18 cellular contexts compared by ENCODE assay signal in the genomic region with DNA sequence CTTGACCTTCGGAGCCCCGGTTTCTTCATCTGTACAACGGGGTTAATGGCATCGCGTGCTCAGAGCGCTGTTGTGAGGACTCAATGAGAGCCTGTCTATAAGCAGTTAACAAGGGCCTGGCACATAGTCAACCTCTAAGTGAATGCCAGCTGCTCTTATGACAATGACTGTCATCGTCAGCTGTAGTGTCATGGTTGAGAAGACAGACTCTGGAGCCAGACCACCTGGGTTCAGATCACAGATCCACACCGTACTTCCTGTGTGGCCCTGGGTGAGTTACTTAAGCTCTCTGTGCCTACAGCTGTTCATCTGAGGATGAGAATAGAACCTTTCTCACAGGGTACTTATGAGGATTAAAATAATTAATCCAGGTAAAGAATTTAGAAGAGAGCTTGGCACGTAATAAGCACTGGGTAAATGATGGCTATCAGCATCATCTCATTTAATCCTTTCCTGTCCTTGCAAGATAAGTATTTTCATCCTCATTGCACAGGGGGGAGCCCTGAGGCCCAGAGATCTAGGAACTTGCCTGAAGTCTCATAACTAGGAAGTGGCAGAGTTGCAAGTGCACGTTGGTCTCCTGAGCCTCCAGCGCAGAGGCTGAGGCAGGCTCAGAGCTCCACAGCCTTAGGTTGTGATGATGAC.
DNase-seq lines count a peak whose midpoint lies in the region; ATAC-seq lines count a peak whose summit lies in the region.
"Had no signal": no experiment of that assay in that cellular context is flagged by ENCODE, and none has a peak within 500 bp of the region (broad histone marks: within the 10 kb centered on the region; RNA-seq: fewer than 3 reads in every experiment).

No MANE protein-coding gene starts in this region.

- intact Hi-C loops in activated T-helper 1 cell treated with anti-CD3 and anti-CD28 coated beads, Interleukin-12 subunit alpha, Interleukin-12 subunit beta, Interleukin-2, Interleukin-4 antibody, amounts not matched to agents 30 ng/mL and 10 ng/mL and 1 ng/mL, durations not matched to agents 14 hours and 24 hours and 36 hours (cut with micrococcal nuclease): loop anchor here (10.0 kb wide), 1 partner anchor 615 kb away; no protein-coding TSS in a partner anchor

- no peaks in the 10 kb centered on the region for H3K4me1 Mint-ChIP-seq in memory B cell
- H3K4me1 Mint-ChIP-seq in activated T-helper 1 cell treated with anti-CD3 and anti-CD28 coated beads, Interleukin-12 subunit alpha, Interleukin-12 subunit beta, Interleukin-2, Interleukin-4 antibody, amounts not matched to agents 30 ng/mL and 10 ng/mL and 1 ng/mL, durations not matched to agents 14 hours and 24 hours and 36 hours (ENCODE audit: low read depth): peaks cover 41% of the 10 kb centered on the region
- H3K4me1 Mint-ChIP-seq: CD8-positive, alpha-beta memory T cell had no signal

- H3K9me3 Mint-ChIP-seq in memory B cell: peaks cover 4% of the 10 kb centered on the region
- peaks cover 10% of the 10 kb centered on the region for H3K9me3 Mint-ChIP-seq in activated T-helper 1 cell treated with anti-CD3 and anti-CD28 coated beads, Interleukin-12 subunit alpha, Interleukin-12 subunit beta, Interleukin-2, Interleukin-4 antibody, amounts not matched to agents 30 ng/mL and 10 ng/mL and 1 ng/mL, durations not matched to agents 14 hours and 24 hours and 36 hours

- peaks cover 9% of the 10 kb centered on the region for H3K36me3 Mint-ChIP-seq in memory B cell
- peaks cover 3% of the 10 kb centered on the region for H3K36me3 Mint-ChIP-seq in activated T-helper 1 cell treated with anti-CD3 and anti-CD28 coated beads, Interleukin-12 subunit alpha, Interleukin-12 subunit beta, Interleukin-2, Interleukin-4 antibody, amounts not matched to agents 30 ng/mL and 10 ng/mL and 1 ng/mL, durations not matched to agents 14 hours and 24 hours and 36 hours (ENCODE audit: low read depth)
- H3K36me3 Mint-ChIP-seq: CD8-positive, alpha-beta memory T cell had no signal

- no peak overlapping the region for H3K4me3 Mint-ChIP-seq in memory B cell
- H3K4me3 Mint-ChIP-seq in activated T-helper 1 cell treated with anti-CD3 and anti-CD28 coated beads, Interleukin-12 subunit alpha, Interleukin-12 subunit beta, Interleukin-2, Interleukin-4 antibody, amounts not matched to agents 30 ng/mL and 10 ng/mL and 1 ng/mL, durations not matched to agents 14 hours and 24 hours and 36 hours: no peak overlapping the region
- H3K4me3 Mint-ChIP-seq: CD8-positive, alpha-beta memory T cell; naive thymus-derived CD4-positive, alpha-beta T cell had no signal

- H3K27me3 Mint-ChIP-seq in memory B cell: peaks cover 12% of the 10 kb centered on the region
- peaks cover 20% of the 10 kb centered on the region for H3K27me3 Mint-ChIP-seq in activated T-helper 1 cell treated with anti-CD3 and anti-CD28 coated beads, Interleukin-12 subunit alpha, Interleukin-12 subunit beta, Interleukin-2, Interleukin-4 antibody, amounts not matched to agents 30 ng/mL and 10 ng/mL and 1 ng/mL, durations not matched to agents 14 hours and 24 hours and 36 hours (ENCODE audit: insufficient read depth)

- DNase-seq in DMS153 treated with DMSO at 0.1 percent for 48 hours (lab: John Stamatoyannopoulos, UW; ENCODE audit: unreplicated experiment) (peak; percentile 6), NCI-H1105 treated with DMSO at 0.1 percent for 48 hours (lab: John Stamatoyannopoulos, UW) (peak; percentile 46), NCI-H82 treated with DMSO at 0.1 percent for 48 hours (lab: John Stamatoyannopoulos, UW; ENCODE audit: unreplicated experiment) (peak; percentile 82), memory B cell (ENCODE audit: low spot score in 2 of 2) (no peak), dermis blood vessel endothelial cell (no peak), EL (no peak)
- no peak for DNase-seq in activated T-helper 1 cell treated with anti-CD3 and anti-CD28 coated beads, Interleukin-12 subunit alpha, Interleukin-12 subunit beta, Interleukin-2, Interleukin-4 antibody, amounts not matched to agents 30 ng/mL and 10 ng/mL and 1 ng/mL, durations not matched to agents 14 hours and 24 hours and 36 hours (ENCODE audit: low spot score)
- DNase-seq: activated CD4-positive, alpha-beta T cell treated with anti-CD3 and anti-CD28 coated beads, Interleukin-2, amount 50 U/mL, for 4 hours; activated T-cell treated with anti-CD3 and anti-CD28 coated beads for 4 hours; CD8-positive, alpha-beta memory T cell; GDM1; HCEC 1CT; naive thymus-derived CD4-positive, alpha-beta T cell; NCI-H1436; stimulated activated CD4-positive, alpha-beta T cell treated with anti-CD3 and anti-CD28 coated beads, Interleukin-2, amount 100 ng/mL, for 48 hours had no signal

- H3K27ac Mint-ChIP-seq in memory B cell: no peak overlapping the region
- H3K27ac Mint-ChIP-seq in activated T-helper 1 cell treated with anti-CD3 and anti-CD28 coated beads, Interleukin-12 subunit alpha, Interleukin-12 subunit beta, Interleukin-2, Interleukin-4 antibody, amounts not matched to agents 30 ng/mL and 10 ng/mL and 1 ng/mL, durations not matched to agents 14 hours and 24 hours and 36 hours: no peak overlapping the region
- H3K27ac Mint-ChIP-seq: activated naive CD4-positive, alpha-beta T cell treated with anti-CD3 and anti-CD28 coated beads, Interleukin-2, amount 50 U/mL, for 72 hours; CD8-positive, alpha-beta memory T cell; naive thymus-derived CD4-positive, alpha-beta T cell had no signal

- peak; percentile 17 for ATAC-seq in memory B cell (ENCODE audit: low read depth)
- ATAC-seq in GM19467 (IDR thresholded peaks at IDR 0.05; ENCODE audit: unreplicated experiment): no peak
- ATAC-seq: activated naive CD4-positive, alpha-beta T cell treated with anti-CD3 and anti-CD28 coated beads, Interleukin-2, amount 50 U/mL, for 72 hours; GM12878; naive thymus-derived CD4-positive, alpha-beta T cell had no signal

Comparison
In these comparisons a context has a peak if more than half of its experiments do, and no peak if none do; other contexts are left out.
1. DNase-seq: peak in DMS153 treated with DMSO at 0.1 percent for 48 hours (single experiment), NCI-H1105 treated with DMSO at 0.1 percent for 48 hours (single experiment) and NCI-H82 treated with DMSO at 0.1 percent for 48 hours (single experiment); none in memory B cell (0 of 2), dermis blood vessel endothelial cell (single experiment), activated T-helper 1 cell treated with anti-CD3 and anti-CD28 coated beads, Interleukin-12 subunit alpha, Interleukin-12 subunit beta, Interleukin-2, Interleukin-4 antibody, amounts not matched to agents 30 ng/mL and 10 ng/mL and 1 ng/mL, durations not matched to agents 14 hours and 24 hours and 36 hours (single experiment) and EL (single experiment).